Comparison of ENCODE assay signal across 11 cellular contexts in genomic region chr7:80206763-80207162, GRCh38.
DNase-seq lines count a peak whose midpoint lies in the region; ATAC-seq and TF ChIP-seq lines count a peak whose summit lies in the region.
"Had no signal": no experiment of that assay in that cellular context is flagged by ENCODE, and none has a peak within 500 bp of the region (broad histone marks: within the 10 kb centered on the region; RNA-seq: fewer than 3 reads in every experiment).

No MANE protein-coding gene starts in this region.

- TF ChIP-seq CTCF in mesothelial cell of epicardium (IDR thresholded peaks at IDR 0.05; ENCODE audit: unreplicated experiment), result no peak

- no peak overlapping the region for H3K4me3 Mint-ChIP-seq in mesothelial cell of epicardium
- H3K4me3 Mint-ChIP-seq: activated CD4-positive, alpha-beta T cell treated with anti-CD3 and anti-CD28 coated beads, Interleukin-2, amount 10 ng/mL, durations not matched to agents 24 days and 14 days; memory B cell had no signal

- H3K27me3 Mint-ChIP-seq in mesothelial cell of epicardium (ENCODE audit: low read depth), result no peaks in the 10 kb centered on the region
- H3K27me3 Mint-ChIP-seq: activated CD4-positive, alpha-beta T cell treated with anti-CD3 and anti-CD28 coated beads, Interleukin-2, amount 10 ng/mL, durations not matched to agents 24 days and 14 days; memory B cell had no signal

- DNase-seq in mesothelial cell of epicardium (ENCODE audit: low spot score in 2 of 2, unreplicated experiment in 2 of 2), result no peak
- no peak for DNase-seq in OCI-M2 (lab: John Stamatoyannopoulos, UW; ENCODE audit: unreplicated experiment)
- DNase-seq in NCI-H2029 treated with DMSO at 0.1 percent for 48 hours (lab: John Stamatoyannopoulos, UW), result no peak
- DNase-seq in NCI-H2107 treated with DMSO at 0.1 percent for 48 hours (lab: John Stamatoyannopoulos, UW; ENCODE audit: unreplicated experiment), result no peak
- DNase-seq: activated CD4-positive, alpha-beta T cell treated with anti-CD3 and anti-CD28 coated beads, Interleukin-2, amount 10 ng/mL, durations not matched to agents 24 days and 14 days; anterior cingulate cortex; T-helper 2 cell had no signal

- peaks cover 25% of the 10 kb centered on the region for H3K36me3 Mint-ChIP-seq in mesothelial cell of epicardium
- H3K36me3 Mint-ChIP-seq: memory B cell had no signal

- H3K4me1 Mint-ChIP-seq in mesothelial cell of epicardium, result peaks cover 27% of the 10 kb centered on the region
- H3K4me1 Mint-ChIP-seq: activated CD4-positive, alpha-beta T cell treated with anti-CD3 and anti-CD28 coated beads, Interleukin-2, amount 10 ng/mL, durations not matched to agents 24 days and 14 days; memory B cell had no signal

- peak overlapping the region; percentile 34 for H3K27ac Mint-ChIP-seq in mesothelial cell of epicardium
- H3K27ac Mint-ChIP-seq: activated CD4-positive, alpha-beta T cell treated with anti-CD3 and anti-CD28 coated beads, Interleukin-2, amount 10 ng/mL, durations not matched to agents 24 days and 14 days; memory B cell had no signal

- peak; percentile 51 for ATAC-seq in GM19328 (IDR thresholded peaks at IDR 0.05; ENCODE audit: unreplicated experiment)
- ATAC-seq in HG02798 (IDR thresholded peaks at IDR 0.05; ENCODE audit: poor library complexity, unreplicated experiment), result peak; percentile 38
- peak; percentile 70 for ATAC-seq in HG03457 (IDR thresholded peaks at IDR 0.05; ENCODE audit: unreplicated experiment)

- no peaks in the 10 kb centered on the region for H3K9me3 Mint-ChIP-seq in mesothelial cell of epicardium
- H3K9me3 Mint-ChIP-seq: activated CD4-positive, alpha-beta T cell treated with anti-CD3 and anti-CD28 coated beads, Interleukin-2, amount 10 ng/mL, durations not matched to agents 24 days and 14 days; memory B cell had no signal
